13 cellular contexts compared by ENCODE assay signal in the genomic region with DNA sequence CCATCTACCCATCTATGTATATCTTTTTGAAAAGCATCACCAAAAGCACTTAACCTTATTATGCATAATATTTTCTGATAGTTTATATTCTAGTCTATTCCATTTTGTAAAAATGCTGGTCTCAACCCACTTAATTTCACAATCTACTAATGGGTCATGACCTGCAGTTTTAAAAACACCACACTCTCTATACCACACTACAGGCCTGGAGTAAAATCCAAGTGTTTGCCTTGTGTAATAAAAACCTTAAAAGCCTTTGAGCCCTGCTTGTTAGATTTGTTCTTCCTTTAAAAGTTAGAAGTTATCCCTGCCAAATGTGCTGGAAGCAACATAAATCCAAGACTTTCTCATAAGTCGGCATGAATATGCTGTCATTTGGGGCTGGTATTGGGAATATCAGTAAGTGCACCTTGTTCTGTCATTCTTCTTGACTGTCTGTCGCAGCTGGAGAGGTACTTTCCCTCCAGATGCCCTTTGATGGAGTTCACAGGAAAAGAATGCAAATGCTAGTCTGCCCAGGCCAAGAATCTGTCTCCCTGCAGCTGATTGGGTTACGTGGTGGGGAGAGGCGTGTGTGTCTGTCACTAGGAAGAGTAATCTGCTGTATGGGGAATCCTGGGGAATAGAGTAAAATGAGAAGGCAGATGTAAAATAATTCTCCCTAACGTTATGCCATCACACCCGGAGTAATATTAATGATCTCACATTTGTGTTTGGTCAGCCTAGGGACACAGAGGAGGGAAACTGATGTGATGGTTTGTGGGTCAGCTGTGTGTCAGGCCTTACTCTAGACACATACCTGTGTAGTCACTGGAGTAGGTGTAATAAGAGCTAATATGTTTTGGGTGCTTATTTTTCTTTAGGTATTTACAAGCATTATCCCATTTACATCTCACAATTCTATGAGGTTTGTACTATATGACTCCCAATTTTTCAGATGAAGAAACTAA.
DNase-seq lines count a peak whose midpoint lies in the region; ATAC-seq and TF ChIP-seq lines count a peak whose summit lies in the region.
"Had no signal": no experiment of that assay in that cellular context is flagged by ENCODE, and none has a peak within 500 bp of the region (broad histone marks: within the 10 kb centered on the region; RNA-seq: fewer than 3 reads in every experiment).

No MANE protein-coding gene starts in this region.

- H3K79me2 ChIP-seq in osteoblast (ENCODE audit: insufficient read depth, low read length) = no peaks in the 10 kb centered on the region

- ATAC-seq in HG03196 (IDR thresholded peaks at IDR 0.05; ENCODE audit: unreplicated experiment) (no peak), HG02678 (IDR thresholded peaks at IDR 0.05; ENCODE audit: unreplicated experiment) (no peak)

- no peak overlapping the region for H3K4me2 ChIP-seq in osteoblast (ENCODE audit: insufficient read depth, low read length)

- no peak overlapping the region for H3K27ac ChIP-seq in osteoblast (ENCODE audit: low read depth, low read length)
- H3K27ac ChIP-seq in CD8-positive, alpha-beta memory T cell (ENCODE audit: low read depth, low read length) = no peak overlapping the region
- H3K27ac ChIP-seq: C4-2B had no signal

- H3K4me3 ChIP-seq in fibroblast of villous mesenchyme (ENCODE audit: low read depth, low read length) (no peak overlapping the region), osteoblast (ENCODE audit: insufficient read depth, low read length) (no peak overlapping the region)
- no peak overlapping the region for H3K4me3 ChIP-seq in CD8-positive, alpha-beta memory T cell (ENCODE audit: low read length)

- H2AFZ ChIP-seq in osteoblast (ENCODE audit: low read length) = peak overlapping the region; percentile 6

- H4K20me1 ChIP-seq in osteoblast (ENCODE audit: insufficient read depth, low read length) = no peaks in the 10 kb centered on the region

- no peak overlapping the region for H3K4me3 Mint-ChIP-seq in CD8-positive, alpha-beta memory T cell

- CTCF ChIA-PET in CD8-positive, alpha-beta memory T cell (lab: Charles Lee) = no interaction called here

- no peaks in the 10 kb centered on the region for H3K4me1 ChIP-seq in osteoblast (ENCODE audit: insufficient read depth, low read length)
- H3K4me1 ChIP-seq in CD8-positive, alpha-beta memory T cell (ENCODE audit: insufficient read depth, low read length) = no peaks in the 10 kb centered on the region

- H3K9me3 Mint-ChIP-seq in CD8-positive, alpha-beta memory T cell = peaks cover 0 to 2% (median 0%) of the 10 kb centered on the region in 5 donors

- no peak overlapping the region for H3K27ac Mint-ChIP-seq in CD8-positive, alpha-beta memory T cell

- DNase-seq in EL (peak; percentile 59), NCI-H69 (lab: John Stamatoyannopoulos, UW) (peak; percentile 13), fibroblast of villous mesenchyme (ENCODE audit: low read depth) (peak; percentile 76), osteoblast (ENCODE audit: insufficient read length, low spot score, missing footprints) (no peak), NCI-H2171 treated with DMSO at 0.1 percent for 48 hours (lab: John Stamatoyannopoulos, UW) (no peak)
- DNase-seq in CD8-positive, alpha-beta memory T cell = no peak
- DNase-seq: activated CD4-positive, alpha-beta T cell treated with anti-CD3 and anti-CD28 coated beads for 48 hours; cerebellar nuclear complex; Karpas-422; stimulated activated CD4-positive, alpha-beta T cell treated with anti-CD3 and anti-CD28 coated beads, Interleukin-4, amount 100 ng/mL, for 24 hours had no signal

- POLR2A ChIA-PET in CD8-positive, alpha-beta memory T cell (lab: Charles Lee) = no interaction called here

- H3K9me3 ChIP-seq in osteoblast (ENCODE audit: low read depth, low read length) = no peaks in the 10 kb centered on the region
- H3K9me3 ChIP-seq in CD8-positive, alpha-beta memory T cell (ENCODE audit: low read length) = no peaks in the 10 kb centered on the region

- H3K4me1 Mint-ChIP-seq in CD8-positive, alpha-beta memory T cell = no peaks in the 10 kb centered on the region

- TF ChIP-seq CTCF in fibroblast of villous mesenchyme (IDR thresholded peaks at IDR 0.05; ENCODE audit: insufficient read depth, low read depth, low read length) (no peak), osteoblast (IDR thresholded peaks at IDR 0.05; ENCODE audit: extremely low read depth, low read depth, low read length) (no peak)

- no peaks in the 10 kb centered on the region for H3K36me3 Mint-ChIP-seq in CD8-positive, alpha-beta memory T cell

- H3K27me3 ChIP-seq in osteoblast (ENCODE audit: insufficient read depth, low read length) = no peaks in the 10 kb centered on the region
- H3K27me3 ChIP-seq in CD8-positive, alpha-beta memory T cell (ENCODE audit: insufficient read depth, low read length, poor library complexity, severe bottlenecking) = peaks cover 8% of the 10 kb centered on the region

- no peaks in the 10 kb centered on the region for H3K36me3 ChIP-seq in osteoblast (ENCODE audit: insufficient read depth, low read length)
- H3K36me3 ChIP-seq in CD8-positive, alpha-beta memory T cell (ENCODE audit: insufficient read depth, low read length) = no peaks in the 10 kb centered on the region

- H3K27me3 Mint-ChIP-seq in CD8-positive, alpha-beta memory T cell = peaks cover 8 to 31% of the 10 kb centered on the region in 2 donors

Comparison
In these comparisons a context has a peak if more than half of its experiments do, and no peak if none do; other contexts are left out.
1. DNase-seq: peak in EL (single experiment), NCI-H69 (single experiment) and fibroblast of villous mesenchyme (single experiment); none in osteoblast (single experiment), NCI-H2171 treated with DMSO at 0.1 percent for 48 hours (single experiment) and CD8-positive, alpha-beta memory T cell (0 of 5).